Comparison of ENCODE assay signal across 10 cellular contexts in the genomic region with DNA sequence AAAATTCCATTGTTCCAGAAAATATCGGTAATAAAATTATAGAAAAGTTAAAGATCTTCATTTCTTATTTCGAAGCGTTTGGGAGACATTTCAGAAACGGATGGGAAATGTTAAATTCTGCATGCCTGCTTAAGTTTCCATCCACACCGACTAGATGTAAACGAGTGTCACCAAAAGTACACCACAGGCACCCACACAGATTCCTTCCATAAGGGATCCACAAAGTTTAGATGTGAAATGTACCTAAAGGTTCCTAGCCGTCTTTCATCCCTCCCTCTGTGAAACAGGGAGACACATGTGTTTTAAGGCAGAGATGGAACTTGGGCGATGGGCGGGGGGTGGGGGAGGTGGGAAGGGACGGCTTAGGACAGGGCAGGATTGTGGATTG. TPM values are rescaled to one million over a fixed set of nuclear protein-coding genes. Genes with fewer than 3 reads are reported as not detected.
DNase-seq lines count a peak whose midpoint lies in the region; ATAC-seq, FAIRE-seq and TF ChIP-seq lines count a peak whose summit lies in the region.
"Had no signal": no experiment of that assay in that cellular context is flagged by ENCODE, and none has a peak within 500 bp of the region (broad histone marks: within the 10 kb centered on the region; RNA-seq: fewer than 3 reads in every experiment).

No MANE protein-coding gene starts in this region.

- peak overlapping the region; percentile 89 for H3K9ac ChIP-seq in SK-N-SH

- H3F3A ChIP-seq in SK-N-SH (replicated peaks; ENCODE audit: insufficient read depth), result peaks cover 55% of the 10 kb centered on the region

- no peak for FAIRE-seq in bronchial epithelial cell (lab: Jason Lieb, UNC)
- FAIRE-seq in small intestine (lab: Jason Lieb, UNC), result no peak

- ATAC-seq in SK-N-SH treated with all-trans-retinoic acid at 6 μM for 48 hours (no peak), lung (ENCODE audit: insufficient read depth, low FRiP score) (no peak)

- no peak for TF ChIP-seq POLR2A in lower leg skin (IDR thresholded peaks at IDR 0.05)

- peaks cover 4 to 40% of the 10 kb centered on the region in 2 experiments for H3K4me1 ChIP-seq in SK-N-SH (ENCODE audit: control insufficient read depth in 1 of 2, insufficient read depth in 2 of 2, low read depth in 1 of 2, low read length in 1 of 2)
- H3K4me1 ChIP-seq in lung (ENCODE audit: control insufficient read depth in 2 of 2, insufficient read depth in 2 of 2, low read length in 2 of 2), result peaks cover 6 to 8% of the 10 kb centered on the region in 2 donors
- peaks cover 0 to 32% (median 6%) of the 10 kb centered on the region in 4 donors for H3K4me1 ChIP-seq in tibial artery
- H3K4me1 ChIP-seq in small intestine (ENCODE audit: control insufficient read depth in 2 of 2, insufficient read depth in 1 of 2, low read depth in 1 of 2, low read length in 1 of 2), result peaks cover 2 to 3% of the 10 kb centered on the region in 2 donors

- POLR2A ChIA-PET in SK-N-SH (lab: Yijun Ruan, JAX), result no interaction called here

- H2AFZ ChIP-seq in SK-N-SH (ENCODE audit: low read depth), result peak overlapping the region; percentile 41; the same call in 1 of the 2 replicates

- DNase-seq in SK-N-SH (no peak), bronchial epithelial cell (ENCODE audit: low read depth) (no peak), lung (ENCODE audit: low spot score) (no peak), tibial artery (no peak), small intestine (no peak), lower leg skin (ENCODE audit: low spot score in 2 of 2) (no peak), NAMALWA (ENCODE audit: low spot score) (no peak)
- DNase-seq: NCI-H524 treated with DMSO at 0.1 percent for 48 hours had no signal

- TF ChIP-seq CTCF in SK-N-SH (IDR thresholded peaks at IDR 0.05) (no peak), bronchial epithelial cell (IDR thresholded peaks at IDR 0.05; ENCODE audit: insufficient read depth, low read length, severe bottlenecking) (no peak), lung (IDR thresholded peaks at IDR 0.05; ENCODE audit: control extremely low read depth, extremely low read depth) (no peak), tibial artery (IDR thresholded peaks at IDR 0.05) (no peak), lower leg skin (IDR thresholded peaks at IDR 0.05) (no peak)

- peak overlapping the region; percentile 90 for H3K4me2 ChIP-seq in SK-N-SH

- H3K27ac ChIP-seq in SK-N-SH (ENCODE audit: low read depth in 2 of 2, low read length in 1 of 2), result peak overlapping the region; percentile 91 to 99
- peak overlapping the region; percentile 92 to 99 for H3K27ac ChIP-seq in lung (ENCODE audit: low read depth in 1 of 2, low read length in 1 of 2)
- H3K27ac ChIP-seq in tibial artery, result peak overlapping the region; percentile 93 to 99
- H3K27ac ChIP-seq in small intestine (ENCODE audit: low read depth in 1 of 2, low read length in 1 of 2), result peak overlapping the region in 1 of 2 donors; percentile 88
- H3K27ac ChIP-seq: 22Rv1 had no signal

- peaks cover 7% of the 10 kb centered on the region for H4K20me1 ChIP-seq in SK-N-SH (ENCODE audit: insufficient read depth)

- H3K27me3 ChIP-seq in SK-N-SH (ENCODE audit: insufficient read depth) (no peaks in the 10 kb centered on the region), bronchial epithelial cell (ENCODE audit: control insufficient read depth, insufficient read depth, low read length) (no peaks in the 10 kb centered on the region), lung (ENCODE audit: control insufficient read depth, insufficient read depth) (no peaks in the 10 kb centered on the region), tibial artery (no peaks in the 10 kb centered on the region), small intestine (ENCODE audit: control insufficient read depth in 2 of 2, insufficient read depth in 2 of 2, low read length in 2 of 2) (no peaks in the 10 kb centered on the region)

- no peak for TF ChIP-seq RAD21 in SK-N-SH (IDR thresholded peaks at IDR 0.05; ENCODE audit: low read length)

- H3K9me2 ChIP-seq in SK-N-SH, result no peaks in the 10 kb centered on the region

- intact Hi-C loops in tibial artery (cut with DNase I; ENCODE audit: low total_unique reads), result no loop called here
- intact Hi-C loops in lower leg skin (cut with DNase I; ENCODE audit: low total_unique reads), result loop anchor here (10.0 kb wide), 1 partner anchor 269 kb away; no protein-coding TSS in a partner anchor

- peak overlapping the region; percentile 57 to 59; a peak in 3 of 4 replicates for H3K4me3 ChIP-seq in SK-N-SH (ENCODE audit: low read depth in 2 of 2, low read length in 1 of 2)
- peak overlapping the region; percentile 50 for H3K4me3 ChIP-seq in bronchial epithelial cell (ENCODE audit: low read depth, low read length)
- H3K4me3 ChIP-seq in lung, result no peak overlapping the region
- H3K4me3 ChIP-seq in tibial artery, result peak overlapping the region; percentile 76 to 90
- no peak overlapping the region for H3K4me3 ChIP-seq in small intestine (ENCODE audit: low read depth in 1 of 2, low read length in 2 of 2)
- no peak overlapping the region for H3K4me3 ChIP-seq in lower leg skin (ENCODE audit: low read depth, poor library complexity, severe bottlenecking)

- H3K79me2 ChIP-seq in SK-N-SH (ENCODE audit: insufficient read depth), result peaks cover 44% of the 10 kb centered on the region

- no peak for TF ChIP-seq EP300 in SK-N-SH (IDR thresholded peaks at IDR 0.05; ENCODE audit: borderline replicate concordance in 1 of 2, low read depth in 1 of 2, low read length in 1 of 2)

- H3K36me3 ChIP-seq in SK-N-SH (replicated peaks in 1 of 2; ENCODE audit: control insufficient read depth in 1 of 2, insufficient read depth in 2 of 2, low read length in 1 of 2), result peaks cover 20 to 25% of the 10 kb centered on the region in 2 experiments
- H3K36me3 ChIP-seq in bronchial epithelial cell (ENCODE audit: control insufficient read depth, insufficient read depth, low read length), result peaks cover 8% of the 10 kb centered on the region
- no peaks in the 10 kb centered on the region for H3K36me3 ChIP-seq in lung (ENCODE audit: control insufficient read depth in 2 of 2, insufficient read depth in 2 of 2, low read length in 2 of 2)
- H3K36me3 ChIP-seq in tibial artery, result peaks cover 0 to 5% (median 0%) of the 10 kb centered on the region in 3 donors
- H3K36me3 ChIP-seq in small intestine (ENCODE audit: control insufficient read depth in 2 of 2, insufficient read depth in 2 of 2, low read length in 2 of 2), result no peaks in the 10 kb centered on the region

- WGBS in SK-N-SH (ENCODE audit: low lambda C conversion rate), result 2% methylated on average over 10 of the region's 10 CpGs
- WGBS in lung, 2 donors, result 12 to 20% methylated on average over 10 of the region's 10 CpGs
- WGBS in small intestine, 3 donors, result 30 to 38% (median 30%) methylated on average over 8 to 10 of the region's 10 CpGs
- WGBS in lower leg skin, 2 donors, result 8 to 12% methylated on average over 10 of the region's 10 CpGs

- CTCF ChIA-PET in SK-N-SH (lab: Yijun Ruan, JAX), result interaction anchor here (1.1 to 1.5 kb wide), 2 partner anchors 65 to 351 kb away, joined by 3 to 4 read pairs; no protein-coding TSS in a partner anchor

- H3K9me3 ChIP-seq in SK-N-SH, result no peaks in the 10 kb centered on the region
- H3K9me3 ChIP-seq in lung (ENCODE audit: control insufficient read depth in 2 of 2, insufficient read depth in 1 of 2, low read length in 1 of 2), result no peaks in the 10 kb centered on the region
- H3K9me3 ChIP-seq in tibial artery, result no peaks in the 10 kb centered on the region
- H3K9me3 ChIP-seq in small intestine (ENCODE audit: control insufficient read depth, low read depth), result no peaks in the 10 kb centered on the region

TF ChIP-seq in SK-N-SH, 30 proteins besides CTCF, POLR2A, EP300 and RAD21 (continues in another document):
- TF ChIP-seq, protein P1, sequence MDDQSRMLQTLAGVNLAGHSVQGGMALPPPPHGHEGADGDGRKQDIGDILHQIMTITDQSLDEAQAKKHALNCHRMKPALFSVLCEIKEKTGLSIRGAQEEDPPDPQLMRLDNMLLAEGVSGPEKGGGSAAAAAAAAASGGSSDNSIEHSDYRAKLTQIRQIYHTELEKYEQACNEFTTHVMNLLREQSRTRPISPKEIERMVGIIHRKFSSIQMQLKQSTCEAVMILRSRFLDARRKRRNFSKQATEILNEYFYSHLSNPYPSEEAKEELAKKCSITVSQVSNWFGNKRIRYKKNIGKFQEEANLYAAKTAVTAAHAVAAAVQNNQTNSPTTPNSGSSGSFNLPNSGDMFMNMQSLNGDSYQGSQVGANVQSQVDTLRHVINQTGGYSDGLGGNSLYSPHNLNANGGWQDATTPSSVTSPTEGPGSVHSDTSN (IDR thresholded peaks at IDR 0.05), result no peak
- TF ChIP-seq NFIC (IDR thresholded peaks at IDR 0.05; ENCODE audit: borderline replicate concordance) (no peak), MXI1 (IDR thresholded peaks at IDR 0.05; ENCODE audit: low read depth, low read length) (no peak), TEAD4 (IDR thresholded peaks at IDR 0.05; ENCODE audit: borderline replicate concordance, insufficient read depth) (no peak)

TF ChIP-seq in SK-N-SH treated with all-trans-retinoic acid at 6 μM for 48 hours, 23 proteins besides CTCF, POLR2A, EP300 and RAD21:
- TF ChIP-seq OSR1 (CRISPR knock-in tag; IDR thresholded peaks at IDR 0.05), result no peak

RNA-seq across cellular contexts. Expression of a gene that starts 0.6 kb away (rescaled TPM):
- polyA plus RNA-seq in SK-N-SH (2012; rRNA removed) (968 and 1,061 TPM in 2 replicates), lung (100 to 1,000 TPM; 121 to 187 TPM), small intestine (10 to 100 TPM in 1 of 3 donors, 1 to 10 TPM in 2; 3.1 to 57.3 (median 8.9) TPM)
- polyA plus RNA-seq in SK-N-SH (2012; cell fraction: cytosol; rRNA removed), result 882 and 1,015 TPM in 2 replicates
- 515 and 554 TPM in 2 replicates for polyA plus RNA-seq in SK-N-SH (2012; cell fraction: nucleus; rRNA removed)
- total RNA-seq in bronchial epithelial cell (91.5 and 157 TPM in 2 replicates), lung (100 to 1,000 TPM; 460 to 616 TPM), lower leg skin (100 to 1,000 TPM in 3 of 4 donors, 10 to 100 TPM in 1; 78.7 to 178 (median 139) TPM)

RNA-seq across cellular contexts. Expression of a gene that starts 24.7 kb away (rescaled TPM):
- polyA plus RNA-seq in SK-N-SH (2012; rRNA removed), result 182 and 265 TPM in 2 replicates
- polyA plus RNA-seq in SK-N-SH (2012; cell fraction: cytosol; rRNA removed), result 265 and 285 TPM in 2 replicates
- polyA plus RNA-seq in SK-N-SH (2012; cell fraction: nucleus; rRNA removed), result 58.7 and 83.4 TPM in 2 replicates
- 132 and 150 TPM in 2 replicates for total RNA-seq in bronchial epithelial cell
- total RNA-seq in lung, result 100 to 1,000 TPM; 143 to 214 TPM
- 10 to 100 TPM; 57.9 to 68.5 TPM for polyA plus RNA-seq in lung
- polyA plus RNA-seq in small intestine, result 10 to 100 TPM in 1 of 3 donors, 1 to 10 TPM in 2; 7.2 to 17.2 (median 7.3) TPM
- total RNA-seq in lower leg skin, result 10 to 100 TPM; 47.3 to 72.1 (median 67.7) TPM

Comparison
In these comparisons a context has a peak if more than half of its experiments do, and no peak if none do; other contexts are left out.
1. H3K4me3 ChIP-seq: peak in SK-N-SH (2 of 2), bronchial epithelial cell (single experiment) and tibial artery (2 of 2); none in lung (single experiment), small intestine (0 of 2) and lower leg skin (single experiment).